In genomic region chr2:12284487-12284886, GRCh38 we compare ENCODE assay signal across 16 cellular contexts.
DNase-seq lines count a peak whose midpoint lies in the region; ATAC-seq and TF ChIP-seq lines count a peak whose summit lies in the region.
"Had no signal": no experiment of that assay in that cellular context is flagged by ENCODE, and none has a peak within 500 bp of the region (broad histone marks: within the 10 kb centered on the region; RNA-seq: fewer than 3 reads in every experiment).

No MANE protein-coding gene starts in this region.

- DNase-seq in activated naive CD4-positive, alpha-beta T cell treated with anti-CD3 and anti-CD28 coated beads, Interleukin-2, amount 50 U/mL, for 16 hours: no peak
- DNase-seq in PC-9 (peak in 1 of 2 experiments; percentile 89), choroid plexus epithelial cell (ENCODE audit: low read depth) (peak; percentile 74), SW 1271 (lab: John Stamatoyannopoulos, UW) (no peak), omental fat pad (ENCODE audit: low spot score) (no peak)
- DNase-seq in stimulated activated naive CD8-positive, alpha-beta T cell treated with anti-CD3 and anti-CD28 coated beads, Interleukin-15, amount 100 ng/mL, for 72 hours: no peak
- DNase-seq: aorta; DMS 273 treated with DMSO at 0.1 percent for 48 hours; NCI-H1092; occipital lobe; stimulated activated CD4-positive, alpha-beta T cell treated with anti-CD3 and anti-CD28 coated beads, Interleukin-12 subunit alpha, Interleukin-12 subunit beta, amount 100 ng/mL, for 4 hours had no signal

- H2AFZ ChIP-seq in PC-9: no peak overlapping the region

- no peaks in the 10 kb centered on the region for H3K9me3 Mint-ChIP-seq in activated naive CD4-positive, alpha-beta T cell treated with anti-CD3 and anti-CD28 coated beads, Interleukin-2, amount 50 U/mL, for 24 hours
- peaks cover 0 to 4% of the 10 kb centered on the region in 2 donors for H3K9me3 Mint-ChIP-seq in stimulated activated naive CD8-positive, alpha-beta T cell treated with anti-CD3 and anti-CD28 coated beads, Interleukin-15, amount 100 ng/mL, for 72 hours
- H3K9me3 Mint-ChIP-seq: immature natural killer cell had no signal

- H3K4me1 Mint-ChIP-seq in activated naive CD4-positive, alpha-beta T cell treated with anti-CD3 and anti-CD28 coated beads, Interleukin-2, amount 50 U/mL, for 24 hours: peaks cover 33% of the 10 kb centered on the region
- H3K4me1 Mint-ChIP-seq in stimulated activated naive CD8-positive, alpha-beta T cell treated with anti-CD3 and anti-CD28 coated beads, Interleukin-15, amount 100 ng/mL, for 72 hours: peaks cover 24% of the 10 kb centered on the region

- POLR2A ChIA-PET in PC-9 (lab: Charles Lee; ENCODE audit: unreplicated experiment): no interaction called here

- CTCF ChIA-PET in PC-9 (lab: Charles Lee): interaction anchor here (0.7 kb wide), 1 partner anchor 477 kb away, joined by 9 read pairs; no protein-coding TSS in a partner anchor

- no peaks in the 10 kb centered on the region for H3K79me2 ChIP-seq in PC-9 (ENCODE audit: low read depth)

- H3K4me1 ChIP-seq in PC-9 (replicated peaks; ENCODE audit: insufficient read depth): peaks cover 53% of the 10 kb centered on the region

- H3K4me3 Mint-ChIP-seq in activated naive CD4-positive, alpha-beta T cell treated with anti-CD3 and anti-CD28 coated beads, Interleukin-2, amount 50 U/mL, for 24 hours: no peak overlapping the region
- no peak overlapping the region for H3K4me3 Mint-ChIP-seq in stimulated activated naive CD8-positive, alpha-beta T cell treated with anti-CD3 and anti-CD28 coated beads, Interleukin-15, amount 100 ng/mL, for 72 hours
- H3K4me3 Mint-ChIP-seq: WTC11 had no signal

- peaks cover 4% of the 10 kb centered on the region for H3K9me3 ChIP-seq in PC-9 (ENCODE audit: insufficient read depth, low read depth)
- H3K9me3 ChIP-seq: thoracic aorta had no signal

- H3K27ac ChIP-seq in PC-9: peak overlapping the region; percentile 48
- H3K27ac ChIP-seq: thoracic aorta had no signal

- H3K27ac Mint-ChIP-seq in activated naive CD4-positive, alpha-beta T cell treated with anti-CD3 and anti-CD28 coated beads, Interleukin-2, amount 50 U/mL, for 24 hours: peak overlapping the region; percentile 68
- peak overlapping the region in 1 of 2 donors; percentile 24 for H3K27ac Mint-ChIP-seq in stimulated activated naive CD8-positive, alpha-beta T cell treated with anti-CD3 and anti-CD28 coated beads, Interleukin-15, amount 100 ng/mL, for 72 hours
- H3K27ac Mint-ChIP-seq: immature natural killer cell, WTC11 had no signal

- no peaks in the 10 kb centered on the region for H3K27me3 Mint-ChIP-seq in activated naive CD4-positive, alpha-beta T cell treated with anti-CD3 and anti-CD28 coated beads, Interleukin-2, amount 50 U/mL, for 24 hours
- peaks cover 8% of the 10 kb centered on the region for H3K27me3 Mint-ChIP-seq in stimulated activated naive CD8-positive, alpha-beta T cell treated with anti-CD3 and anti-CD28 coated beads, Interleukin-15, amount 100 ng/mL, for 72 hours

- peaks cover 49% of the 10 kb centered on the region for H3F3A ChIP-seq in PC-9 (ENCODE audit: insufficient read depth, low read depth)

- no peak overlapping the region for H3K4me3 ChIP-seq in PC-9
- no peak overlapping the region for H3K4me3 ChIP-seq in choroid plexus epithelial cell (ENCODE audit: low read depth, low read length)
- H3K4me3 ChIP-seq: thoracic aorta had no signal

- TF ChIP-seq CTCF in PC-9 (conservative IDR thresholded peaks at IDR 0.05) (no peak), choroid plexus epithelial cell (conservative IDR thresholded peaks at IDR 0.05; ENCODE audit: low read depth, low read length) (no peak), omental fat pad (IDR thresholded peaks at IDR 0.05) (no peak)

- no peaks in the 10 kb centered on the region for H3K36me3 Mint-ChIP-seq in activated naive CD4-positive, alpha-beta T cell treated with anti-CD3 and anti-CD28 coated beads, Interleukin-2, amount 50 U/mL, for 24 hours
- H3K36me3 Mint-ChIP-seq: immature natural killer cell had no signal

- H4K20me1 ChIP-seq in PC-9 (ENCODE audit: insufficient read depth): no peaks in the 10 kb centered on the region

- H3K9me2 ChIP-seq in PC-9 (ENCODE audit: insufficient read depth): no peaks in the 10 kb centered on the region

- H3K36me3 ChIP-seq in PC-9 (ENCODE audit: low read depth): no peaks in the 10 kb centered on the region
- H3K36me3 ChIP-seq: thoracic aorta had no signal

- intact Hi-C loops in PC-9 (cut with micrococcal nuclease; ENCODE audit: unreplicated experiment): no loop called here

- peak; percentile 87 for ATAC-seq in stimulated activated naive CD8-positive, alpha-beta T cell treated with anti-CD3 and anti-CD28 coated beads, Interleukin-15, amount 100 ng/mL, for 72 hours
- ATAC-seq in omental fat pad (ENCODE audit: low FRiP score) (no peak), HG03045 (IDR thresholded peaks at IDR 0.05; ENCODE audit: unreplicated experiment) (no peak)
- ATAC-seq: WTC11 had no signal

- peak overlapping the region; percentile 7; the same call in 1 of the 2 replicates for H3K4me2 ChIP-seq in PC-9

- no TSS peak for BruUV-seq in PC-9 (replicated peaks; lab: Mats Ljungman, UMichigan)

- H3K27me3 ChIP-seq in PC-9 (ENCODE audit: insufficient read depth, low read depth): no peaks in the 10 kb centered on the region
